In genomic region chr12:113667667-113668356, GRCh38 we compare ENCODE assay signal across 2 cellular contexts.
TF ChIP-seq lines count a peak whose summit lies in the region.

No MANE protein-coding gene starts in this region.

TF ChIP-seq in A549, 52 proteins besides CTCF, POLR2A, EP300 and RAD21 (continued from another document):
- peak; percentile 51 for TF ChIP-seq ZFP36 (IDR thresholded peaks at IDR 0.05; ENCODE audit: borderline replicate concordance, partially characterized antibody)

TF ChIP-seq in H1, 55 proteins besides CTCF, POLR2A, EP300 and RAD21:
- no peak for TF ChIP-seq E2F6 (IDR thresholded peaks at IDR 0.05)
- TF ChIP-seq EZH2 (IDR thresholded peaks at IDR 0.05; ENCODE audit: low read depth, low read length, severe bottlenecking) = no peak
- no peak for TF ChIP-seq CHD1 (IDR thresholded peaks at IDR 0.05; ENCODE audit: low read depth, low read length)
- TF ChIP-seq USF2 (IDR thresholded peaks at IDR 0.05; ENCODE audit: low read length) = no peak
- no peak for TF ChIP-seq CHD7 (IDR thresholded peaks at IDR 0.05; ENCODE audit: insufficient replicate concordance, low read length)
- no peak for TF ChIP-seq SP2 (IDR thresholded peaks at IDR 0.05; ENCODE audit: low read length)
- no peak for TF ChIP-seq BRCA1 (IDR thresholded peaks at IDR 0.05; ENCODE audit: low read depth, low read length)
- no peak for TF ChIP-seq PHF8 (conservative IDR thresholded peaks at IDR 0.05; ENCODE audit: low read depth, low read length)
- no peak for TF ChIP-seq CHD2 (IDR thresholded peaks at IDR 0.05; ENCODE audit: low read length)
- TF ChIP-seq POU5F1 (IDR thresholded peaks at IDR 0.05; ENCODE audit: low read depth, low read length) = no peak
- TF ChIP-seq SIX5 (IDR thresholded peaks at IDR 0.05; ENCODE audit: low read depth, low read length) = no peak
